1 cellular context compared by ENCODE assay signal in genomic region chr15:75677601-75678323, GRCh38.
TF ChIP-seq lines count a peak whose summit lies in the region.

No MANE protein-coding gene starts in this region.

TF ChIP-seq in HepG2, 621 proteins besides CTCF, POLR2A, EP300 and RAD21:
- TF ChIP-seq ZBTB3 (CRISPR knock-in tag; IDR thresholded peaks at IDR 0.05; ENCODE audit: borderline replicate concordance, low read depth) (no peak), KDM5A (IDR thresholded peaks at IDR 0.05; ENCODE audit: borderline replicate concordance, low read length) (no peak), ZFX (CRISPR knock-in tag; IDR thresholded peaks at IDR 0.05; ENCODE audit: low read depth) (no peak), ZNF121 (CRISPR knock-in tag; IDR thresholded peaks at IDR 0.05) (no peak), SALL2 (CRISPR knock-in tag; IDR thresholded peaks at IDR 0.05) (no peak), ZNF607 (CRISPR knock-in tag; IDR thresholded peaks at IDR 0.05; ENCODE audit: borderline replicate concordance) (no peak), ZNF232 (CRISPR knock-in tag; IDR thresholded peaks at IDR 0.05; ENCODE audit: borderline replicate concordance) (no peak), ZNF343 (CRISPR knock-in tag; IDR thresholded peaks at IDR 0.05) (no peak), HMG20A (CRISPR knock-in tag; IDR thresholded peaks at IDR 0.05; ENCODE audit: borderline replicate concordance) (no peak), THAP7 (CRISPR knock-in tag; IDR thresholded peaks at IDR 0.05) (no peak), ZNF615 (CRISPR knock-in tag; IDR thresholded peaks at IDR 0.05; ENCODE audit: borderline replicate concordance) (no peak), ZNF883 (CRISPR knock-in tag; IDR thresholded peaks at IDR 0.05; ENCODE audit: not compliant biosample characterization) (no peak)
- TF ChIP-seq, protein P1, sequence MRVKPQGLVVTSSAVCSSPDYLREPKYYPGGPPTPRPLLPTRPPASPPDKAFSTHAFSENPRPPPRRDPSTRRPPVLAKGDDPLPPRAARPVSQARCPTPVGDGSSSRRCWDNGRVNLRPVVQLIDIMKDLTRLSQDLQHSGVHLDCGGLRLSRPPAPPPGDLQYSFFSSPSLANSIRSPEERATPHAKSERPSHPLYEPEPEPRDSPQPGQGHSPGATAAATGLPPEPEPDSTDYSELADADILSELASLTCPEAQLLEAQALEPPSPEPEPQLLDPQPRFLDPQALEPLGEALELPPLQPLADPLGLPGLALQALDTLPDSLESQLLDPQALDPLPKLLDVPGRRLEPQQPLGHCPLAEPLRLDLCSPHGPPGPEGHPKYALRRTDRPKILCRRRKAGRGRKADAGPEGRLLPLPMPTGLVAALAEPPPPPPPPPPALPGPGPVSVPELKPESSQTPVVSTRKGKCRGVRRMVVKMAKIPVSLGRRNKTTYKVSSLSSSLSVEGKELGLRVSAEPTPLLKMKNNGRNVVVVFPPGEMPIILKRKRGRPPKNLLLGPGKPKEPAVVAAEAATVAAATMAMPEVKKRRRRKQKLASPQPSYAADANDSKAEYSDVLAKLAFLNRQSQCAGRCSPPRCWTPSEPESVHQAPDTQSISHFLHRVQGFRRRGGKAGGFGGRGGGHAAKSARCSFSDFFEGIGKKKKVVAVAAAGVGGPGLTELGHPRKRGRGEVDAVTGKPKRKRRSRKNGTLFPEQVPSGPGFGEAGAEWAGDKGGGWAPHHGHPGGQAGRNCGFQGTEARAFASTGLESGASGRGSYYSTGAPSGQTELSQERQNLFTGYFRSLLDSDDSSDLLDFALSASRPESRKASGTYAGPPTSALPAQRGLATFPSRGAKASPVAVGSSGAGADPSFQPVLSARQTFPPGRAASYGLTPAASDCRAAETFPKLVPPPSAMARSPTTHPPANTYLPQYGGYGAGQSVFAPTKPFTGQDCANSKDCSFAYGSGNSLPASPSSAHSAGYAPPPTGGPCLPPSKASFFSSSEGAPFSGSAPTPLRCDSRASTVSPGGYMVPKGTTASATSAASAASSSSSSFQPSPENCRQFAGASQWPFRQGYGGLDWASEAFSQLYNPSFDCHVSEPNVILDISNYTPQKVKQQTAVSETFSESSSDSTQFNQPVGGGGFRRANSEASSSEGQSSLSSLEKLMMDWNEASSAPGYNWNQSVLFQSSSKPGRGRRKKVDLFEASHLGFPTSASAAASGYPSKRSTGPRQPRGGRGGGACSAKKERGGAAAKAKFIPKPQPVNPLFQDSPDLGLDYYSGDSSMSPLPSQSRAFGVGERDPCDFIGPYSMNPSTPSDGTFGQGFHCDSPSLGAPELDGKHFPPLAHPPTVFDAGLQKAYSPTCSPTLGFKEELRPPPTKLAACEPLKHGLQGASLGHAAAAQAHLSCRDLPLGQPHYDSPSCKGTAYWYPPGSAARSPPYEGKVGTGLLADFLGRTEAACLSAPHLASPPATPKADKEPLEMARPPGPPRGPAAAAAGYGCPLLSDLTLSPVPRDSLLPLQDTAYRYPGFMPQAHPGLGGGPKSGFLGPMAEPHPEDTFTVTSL (CRISPR knock-in tag; IDR thresholded peaks at IDR 0.05; ENCODE audit: borderline replicate concordance) = no peak
